ENCODE assay signal across 24 cellular contexts in the genomic region with DNA sequence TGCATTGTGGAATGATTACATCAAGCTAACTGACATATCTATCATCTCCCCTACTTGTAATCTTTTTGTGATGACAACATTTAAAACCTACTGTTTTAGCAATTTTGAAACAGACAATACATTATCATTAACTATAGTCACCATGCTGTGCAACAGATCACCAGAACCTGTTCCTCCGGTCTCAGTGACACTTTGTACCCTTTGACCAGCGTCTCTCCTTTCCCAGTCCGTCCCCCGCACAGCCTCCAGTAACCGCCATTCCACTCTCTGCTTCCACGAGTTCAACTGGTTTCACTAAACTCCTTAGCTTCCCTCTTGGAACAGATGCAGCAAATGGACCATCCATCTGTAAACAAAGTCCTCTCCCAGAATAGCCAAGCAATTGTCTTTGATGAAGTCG. TPM values are rescaled to one million over a fixed set of nuclear protein-coding genes. Genes with fewer than 3 reads are reported as not detected.
"Had no signal": no experiment of that assay in that cellular context is flagged by ENCODE, and none has a peak within 500 bp of the region (broad histone marks: within the 10 kb centered on the region; RNA-seq: fewer than 3 reads in every experiment).

No MANE protein-coding gene starts in this region.

- H3K27ac ChIP-seq: adrenal gland, SK-N-MC had no signal

- H3K27ac Mint-ChIP-seq: activated CD8-positive, alpha-beta T cell treated with anti-CD3 and anti-CD28 coated beads, Interleukin-2, amount 10 ng/mL, durations not matched to agents 7 days and 5 days; activated naive CD8-positive, alpha-beta T cell treated with anti-CD3 and anti-CD28 coated beads, Interleukin-2, amount 10 ng/mL, durations not matched to agents 7 days and 5 days; T-cell had no signal

- H3K9me3 ChIP-seq: adrenal gland had no signal

- H3K36me3 Mint-ChIP-seq: activated naive CD8-positive, alpha-beta T cell treated with anti-CD3 and anti-CD28 coated beads, Interleukin-2, amount 10 ng/mL, durations not matched to agents 7 days and 5 days; T-cell had no signal

- H3K4me1 Mint-ChIP-seq: activated naive CD8-positive, alpha-beta T cell treated with anti-CD3 and anti-CD28 coated beads, Interleukin-2, amount 10 ng/mL, durations not matched to agents 7 days and 5 days; T-cell had no signal

- H3K4me3 ChIP-seq: adrenal gland, SK-N-MC had no signal

- H3K4me3 Mint-ChIP-seq: activated CD8-positive, alpha-beta T cell treated with anti-CD3 and anti-CD28 coated beads, Interleukin-2, amount 10 ng/mL, durations not matched to agents 7 days and 5 days; activated naive CD8-positive, alpha-beta T cell treated with anti-CD3 and anti-CD28 coated beads, Interleukin-2, amount 10 ng/mL, durations not matched to agents 7 days and 5 days; T-cell had no signal

- H3K36me3 ChIP-seq: adrenal gland had no signal

- H3K27me3 Mint-ChIP-seq: T-cell had no signal

- DNase-seq: activated CD4-positive, alpha-beta T cell treated with anti-CD3 and anti-CD28 coated beads for 48 hours; activated CD4-positive, alpha-beta T cell treated with anti-CD3 and anti-CD28 coated beads, Interleukin-2, amount 50 U/mL, for 4 hours; activated CD8-positive, alpha-beta memory T cell treated with anti-CD3 and anti-CD28 coated beads, Interleukin-2, amount 50 U/mL, for 48 hours; activated CD8-positive, alpha-beta T cell treated with anti-CD3 and anti-CD28 coated beads, Interleukin-2, amount 10 ng/mL, durations not matched to agents 7 days and 5 days; activated naive CD4-positive, alpha-beta T cell treated with anti-CD3 and anti-CD28 coated beads, Interleukin-2, amount 50 U/mL, for 16 hours; activated naive CD8-positive, alpha-beta T cell treated with anti-CD3 and anti-CD28 coated beads, Interleukin-2, amount 10 ng/mL, durations not matched to agents 7 days and 5 days; activated T-cell treated with anti-CD3 and anti-CD28 coated beads, Interleukin-2, amount 50 U/mL, for 1 hour; cerebellar nuclear complex; Kasumi-1; NCI-H1105 treated with DMSO at 0.1 percent for 48 hours; NCI-H1930; NCI-H2171; NCI-H2227 treated with DMSO at 0.1 percent for 48 hours; NCI-H510A; NCI-H526 treated with DMSO at 0.1 percent for 48 hours; PC-3; T-cell; T-helper 2 cell; T1000 had no signal

- H3K9me3 Mint-ChIP-seq: activated naive CD8-positive, alpha-beta T cell treated with anti-CD3 and anti-CD28 coated beads, Interleukin-2, amount 10 ng/mL, durations not matched to agents 7 days and 5 days; T-cell had no signal

- H3K27me3 ChIP-seq: adrenal gland had no signal

- ATAC-seq: activated CD4-positive, CD25-positive, alpha-beta regulatory T cell treated with anti-CD3 and anti-CD28 coated beads, Interleukin-2, amount 50 U/mL, for 24 hours; activated CD8-positive, alpha-beta T cell treated with anti-CD3 and anti-CD28 coated beads, Interleukin-2, amount 10 ng/mL, durations not matched to agents 7 days and 5 days; PC-3; Right ventricle myocardium inferior; T-cell had no signal

RNA-seq across cellular contexts. Expression of a gene that starts 55.6 kb away (rescaled TPM):
- total RNA-seq: activated CD8-positive, alpha-beta T cell treated with anti-CD3 and anti-CD28 coated beads, Interleukin-2, amount 10 ng/mL, durations not matched to agents 7 days and 5 days; activated naive CD8-positive, alpha-beta T cell treated with anti-CD3 and anti-CD28 coated beads, Interleukin-2, amount 10 ng/mL, durations not matched to agents 7 days and 5 days; cardiac septum; T-cell had no signal
